Comparison of ENCODE assay signal across 8 cellular contexts in genomic region chr16:2660014-2660662, GRCh38. TPM values are rescaled to one million over a fixed set of nuclear protein-coding genes. Genes with fewer than 3 reads are reported as not detected.
A peak's percentile ranks its signal among the peaks of the same experiment; 100 is the strongest.
DNase-seq lines count a peak whose midpoint lies in the region; ATAC-seq and TF ChIP-seq lines count a peak whose summit lies in the region.
"Not testable (repeated sequence)": the region's sequence is repeated elsewhere in the genome, so short reads cannot be mapped to it uniquely, and the experiment has no call there.
"Had no signal": no experiment of that assay in that cellular context is flagged by ENCODE, and none has a peak within 500 bp of the region (broad histone marks: within the 10 kb centered on the region; RNA-seq: fewer than 3 reads in every experiment).

No MANE protein-coding gene starts in this region.

- 70 to 88% (median 77%) methylated on average over 11 of the region's 11 CpGs for WGBS in heart left ventricle, 4 donors

- not testable (repeated sequence) for TF ChIP-seq CTCF in brain (conservative IDR thresholded peaks at IDR 0.05); heart left ventricle (IDR thresholded peaks at IDR 0.05)

- intact Hi-C loops in CD4-positive, alpha-beta memory T cell (cut with micrococcal nuclease); heart left ventricle (cut with DNase I); sciatic nerve (cut with DNase I): not testable (repeated sequence)

- H3K36me3 ChIP-seq in CD4-positive, alpha-beta memory T cell (ENCODE audit: insufficient read depth, low read length) = not testable (repeated sequence)
- peaks cover 0 to 31% (median 8%) of the 10 kb centered on the region in 9 donors for H3K36me3 ChIP-seq in heart left ventricle

- ATAC-seq in activated T-helper 17 cell treated with anti-CD3 and anti-CD28 coated beads, Interleukin-2, amount 50 U/mL, for 72 hours (replicated peaks) = not testable (repeated sequence)
- ATAC-seq in heart left ventricle (peak in 3 of 4 donors; percentile 5 to 26 (median 5)), naive B cell (ENCODE audit: low read depth in 2 of 2) (peak; percentile 38 to 43), sciatic nerve (peak; percentile 26)

- peak overlapping the region; percentile 29 to 86 (median 73) for H3K27ac Mint-ChIP-seq in CD4-positive, alpha-beta memory T cell
- H3K27ac Mint-ChIP-seq in T-helper 2 cell treated with Interferon-gamma antibody and Interleukin-4, amounts not matched to agents 5 μg/mL and 100 μg/mL, for 36 hours = peak overlapping the region; percentile 32
- H3K27ac Mint-ChIP-seq in activated T-helper 17 cell treated with anti-CD3 and anti-CD28 coated beads, Interleukin-2, amount 50 U/mL, for 72 hours = peak overlapping the region; percentile 20
- peak overlapping the region in 4 of 5 experiments; percentile 11 to 88 (median 22) for H3K27ac Mint-ChIP-seq in brain
- peak overlapping the region in 5 of 6 donors; percentile 8 to 86 (median 68) for H3K27ac Mint-ChIP-seq in naive B cell

- H3K9me3 ChIP-seq in CD4-positive, alpha-beta memory T cell (ENCODE audit: control insufficient read depth in 1 of 2, low read length in 2 of 2); heart left ventricle: not testable (repeated sequence)

- peaks cover 4 to 10% of the 10 kb centered on the region in 2 donors for H3K36me3 Mint-ChIP-seq in CD4-positive, alpha-beta memory T cell
- H3K36me3 Mint-ChIP-seq in T-helper 2 cell treated with Interferon-gamma antibody and Interleukin-4, amounts not matched to agents 5 μg/mL and 100 μg/mL, for 36 hours (ENCODE audit: low read depth) = peaks cover 13% of the 10 kb centered on the region
- peaks cover 54% of the 10 kb centered on the region for H3K36me3 Mint-ChIP-seq in activated T-helper 17 cell treated with anti-CD3 and anti-CD28 coated beads, Interleukin-2, amount 50 U/mL, for 72 hours (ENCODE audit: low read depth)
- not testable (repeated sequence) for H3K36me3 Mint-ChIP-seq in brain, naive B cell

- not testable (repeated sequence) for H3K27ac ChIP-seq in CD4-positive, alpha-beta memory T cell (ENCODE audit: low read depth, low read length); heart left ventricle

- peaks cover 13% of the 10 kb centered on the region for H3K4me1 ChIP-seq in CD4-positive, alpha-beta memory T cell (ENCODE audit: insufficient read depth, low read length)
- peaks cover 0 to 11% (median 0%) of the 10 kb centered on the region in 12 donors for H3K4me1 ChIP-seq in heart left ventricle

- not testable (repeated sequence) for H3K4me3 Mint-ChIP-seq in CD4-positive, alpha-beta memory T cell; T-helper 2 cell treated with Interferon-gamma antibody and Interleukin-4, amounts not matched to agents 5 μg/mL and 100 μg/mL, for 36 hours; activated T-helper 17 cell treated with anti-CD3 and anti-CD28 coated beads, Interleukin-2, amount 50 U/mL, for 72 hours; brain
- H3K4me3 Mint-ChIP-seq in naive B cell = peak overlapping the region in 1 of 8 donors; percentile 53

- not testable (repeated sequence) for H3K27me3 ChIP-seq in CD4-positive, alpha-beta memory T cell (ENCODE audit: insufficient read depth, low read length); heart left ventricle

- POLR2A ChIA-PET in CD4-positive, alpha-beta memory T cell (lab: Charles Lee; ENCODE audit: partially characterized antibody) = not testable (repeated sequence)

- H3K27me3 Mint-ChIP-seq in CD4-positive, alpha-beta memory T cell; T-helper 2 cell treated with Interferon-gamma antibody and Interleukin-4, amounts not matched to agents 5 μg/mL and 100 μg/mL, for 36 hours (ENCODE audit: low read depth); activated T-helper 17 cell treated with anti-CD3 and anti-CD28 coated beads, Interleukin-2, amount 50 U/mL, for 72 hours; brain; naive B cell: not testable (repeated sequence)

- not testable (repeated sequence) for TF ChIP-seq POLR2A in heart left ventricle (IDR thresholded peaks at IDR 0.05)

- CTCF ChIA-PET in CD4-positive, alpha-beta memory T cell (lab: Charles Lee; ENCODE audit: partially characterized antibody) = interaction anchor here (0.6 kb wide), 1 partner anchor 467 kb away, joined by 3 read pairs; no protein-coding TSS in a partner anchor

- not testable (repeated sequence) for H3K9me3 Mint-ChIP-seq in CD4-positive, alpha-beta memory T cell; T-helper 2 cell treated with Interferon-gamma antibody and Interleukin-4, amounts not matched to agents 5 μg/mL and 100 μg/mL, for 36 hours; activated T-helper 17 cell treated with anti-CD3 and anti-CD28 coated beads, Interleukin-2, amount 50 U/mL, for 72 hours; brain; naive B cell

- not testable (repeated sequence) for H3K4me3 ChIP-seq in CD4-positive, alpha-beta memory T cell (ENCODE audit: low read length in 2 of 2); heart left ventricle

- H3K4me1 Mint-ChIP-seq in CD4-positive, alpha-beta memory T cell = peaks cover 30 to 55% (median 44%) of the 10 kb centered on the region in 4 donors
- peaks cover 23% of the 10 kb centered on the region for H3K4me1 Mint-ChIP-seq in T-helper 2 cell treated with Interferon-gamma antibody and Interleukin-4, amounts not matched to agents 5 μg/mL and 100 μg/mL, for 36 hours (ENCODE audit: low read depth)
- H3K4me1 Mint-ChIP-seq in activated T-helper 17 cell treated with anti-CD3 and anti-CD28 coated beads, Interleukin-2, amount 50 U/mL, for 72 hours = peaks cover 26% of the 10 kb centered on the region
- H3K4me1 Mint-ChIP-seq in brain (peaks cover 35% of the 10 kb centered on the region), naive B cell (peaks cover 6 to 18% (median 11%) of the 10 kb centered on the region in 3 donors)

- DNase-seq in CD4-positive, alpha-beta memory T cell; T-helper 2 cell treated with Interferon-gamma antibody and Interleukin-4, amounts not matched to agents 5 μg/mL and 100 μg/mL, for 36 hours (ENCODE audit: low spot score); heart left ventricle; naive B cell; sciatic nerve (ENCODE audit: low spot score): not testable (repeated sequence)

RNA-seq across cellular contexts. Expression of gene KCTD5, which starts 22.2 kb away (rescaled TPM):
- total RNA-seq in CD4-positive, alpha-beta memory T cell = 10 to 100 TPM; 26.7 to 27.1 TPM
- 10 to 100 TPM; 19.6 to 22.5 TPM for polyA plus RNA-seq in CD4-positive, alpha-beta memory T cell
- total RNA-seq in activated T-helper 17 cell treated with anti-CD3 and anti-CD28 coated beads, Interleukin-2, amount 50 U/mL, for 72 hours = 10 to 100 TPM; 42.2 to 79.1 TPM
- polyA plus RNA-seq in brain (ENCODE audit: insufficient read depth, low read depth, low replicate concordance) (34.9 TPM), heart left ventricle (10 to 100 TPM in 1 of 2 donors, 1 to 10 TPM in 1; 6.2 to 15.7 TPM), naive B cell (ENCODE audit: low read depth in 6 of 6) (10 to 100 TPM; 18.3 to 27.5 (median 22.3) TPM)
- total RNA-seq in heart left ventricle (10 to 100 TPM in 6 of 9 donors, 1 to 10 TPM in 3; 9.1 to 24.3 (median 11.1) TPM), sciatic nerve (18.2 TPM)

RNA-seq across cellular contexts. Expression of gene PRSS27, which starts 59.9 kb away (rescaled TPM):
- under 1 TPM; 0.61 to 0.96 TPM for total RNA-seq in CD4-positive, alpha-beta memory T cell
- not detected for polyA plus RNA-seq in CD4-positive, alpha-beta memory T cell
- 1 to 10 TPM; 2.2 to 2.9 TPM for total RNA-seq in activated T-helper 17 cell treated with anti-CD3 and anti-CD28 coated beads, Interleukin-2, amount 50 U/mL, for 72 hours
- 5.2 TPM for polyA plus RNA-seq in brain (ENCODE audit: insufficient read depth, low read depth, low replicate concordance)
- total RNA-seq in heart left ventricle = 1 to 10 TPM in 1 of 9 donors, under 1 TPM in 5, not detected in 3; 0.19 to 1.3 (median 0.53) TPM
- polyA plus RNA-seq in heart left ventricle = under 1 TPM; 0.25 to 0.38 TPM
- under 1 TPM in 1 of 6 donors, not detected in 5; 0.36 TPM for polyA plus RNA-seq in naive B cell (ENCODE audit: low read depth in 6 of 6)
- 2.1 TPM for total RNA-seq in sciatic nerve
- polyA plus RNA-seq: CD14-positive monocyte had no signal

Comparison
In these comparisons a context has a peak if more than half of its experiments do, and no peak if none do; other contexts are left out.
1. H3K27ac Mint-ChIP-seq: peak in every context shown above with its lines; median percentile 73 in CD4-positive, alpha-beta memory T cell; 68 in naive B cell; 32 in T-helper 2 cell treated with Interferon-gamma antibody and Interleukin-4, amounts not matched to agents 5 μg/mL and 100 μg/mL, for 36 hours; 22 in brain; 20 in activated T-helper 17 cell treated with anti-CD3 and anti-CD28 coated beads, Interleukin-2, amount 50 U/mL, for 72 hours.